Comparison of ENCODE assay signal across 8 cellular contexts in the genomic region with DNA sequence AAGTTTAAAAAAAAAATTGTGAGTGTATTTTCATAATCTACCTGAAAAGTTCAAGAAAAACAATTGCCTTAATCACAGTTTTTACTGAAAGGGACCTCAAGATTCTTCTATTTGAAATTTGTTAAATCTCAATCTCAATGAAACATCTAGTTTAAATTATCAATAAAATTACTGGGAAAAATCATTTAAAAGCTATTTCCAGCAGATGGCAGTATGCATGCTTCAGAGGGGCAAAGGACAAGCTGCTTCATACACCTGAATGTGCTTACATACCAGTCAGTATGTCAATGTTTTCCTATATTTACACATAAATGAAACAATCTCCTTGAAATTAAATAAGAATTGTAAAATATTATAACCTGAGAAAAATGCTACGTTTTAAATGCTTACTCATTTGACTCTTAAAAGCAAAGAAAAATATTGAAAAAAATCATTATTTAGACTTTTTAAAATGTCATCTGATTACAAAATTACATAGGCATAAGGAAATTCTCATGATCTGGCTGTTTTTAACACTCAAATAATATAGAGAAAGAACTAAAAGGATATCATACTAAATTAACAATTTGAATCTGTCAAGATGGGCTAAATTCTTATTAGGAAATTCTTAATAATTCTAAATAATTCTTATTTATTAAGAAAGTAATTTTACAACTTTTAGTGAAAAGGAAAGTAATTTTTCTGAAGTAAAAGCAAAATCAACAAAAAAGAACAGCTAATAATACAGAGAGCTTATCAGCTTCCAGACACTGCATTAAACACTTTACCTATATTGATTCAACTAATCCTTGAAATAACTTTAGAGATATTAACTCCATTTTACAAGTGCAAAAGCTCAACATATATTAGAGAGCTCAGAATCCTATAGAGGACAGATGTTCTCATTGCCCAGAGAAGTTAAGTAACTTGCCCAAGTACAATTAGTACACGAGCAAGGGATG.
A peak's percentile ranks its signal among the peaks of the same experiment; 100 is the strongest.
DNase-seq lines count a peak whose midpoint lies in the region; ATAC-seq and TF ChIP-seq lines count a peak whose summit lies in the region.

No MANE protein-coding gene starts in this region.

- H3K27me3 ChIP-seq in RWPE2 (ENCODE audit: insufficient read depth, poor library complexity, severe bottlenecking), result no peaks in the 10 kb centered on the region
- no peaks in the 10 kb centered on the region for H3K27me3 ChIP-seq in thyroid gland

- TF ChIP-seq POLR2A in thyroid gland (IDR thresholded peaks at IDR 0.05), result no peak

- no peaks in the 10 kb centered on the region for H3K9me3 Mint-ChIP-seq in activated naive CD4-positive, alpha-beta T cell treated with anti-CD3 and anti-CD28 coated beads for 36 hours

- no peaks in the 10 kb centered on the region; the same call in 1 of the 2 replicates for H3K36me3 ChIP-seq in RWPE2 (ENCODE audit: low read depth)
- H3K36me3 ChIP-seq in thyroid gland, result no peaks in the 10 kb centered on the region

- peak; percentile 39 for ATAC-seq in HG03354 (IDR thresholded peaks at IDR 0.05; ENCODE audit: poor library complexity, severe bottlenecking, unreplicated experiment)
- no peak for ATAC-seq in RWPE2 (ENCODE audit: low read depth)
- ATAC-seq in HG03460 (IDR thresholded peaks at IDR 0.05; ENCODE audit: unreplicated experiment), result no peak

- H3K27ac ChIP-seq in RWPE2 (ENCODE audit: poor library complexity, severe bottlenecking), result no peak overlapping the region
- H3K27ac ChIP-seq in thyroid gland, result no peak overlapping the region

- intact Hi-C loops in thyroid gland (cut with DNase I), result loop anchor here (10.0 kb wide), 1 partner anchor 138 kb away; no protein-coding TSS in a partner anchor
- intact Hi-C loops in activated naive CD4-positive, alpha-beta T cell treated with anti-CD3 and anti-CD28 coated beads for 36 hours (cut with micrococcal nuclease), result loop anchor here (1.0 to 5.0 kb wide), 3 partner anchors 142 to 692 kb away; no protein-coding TSS in a partner anchor

- peaks cover 10% of the 10 kb centered on the region for H3K27me3 Mint-ChIP-seq in activated naive CD4-positive, alpha-beta T cell treated with anti-CD3 and anti-CD28 coated beads for 36 hours (ENCODE audit: low read depth)

- peak; percentile 50 for DNase-seq in COR-L47 (lab: John Stamatoyannopoulos, UW)
- no peak for DNase-seq in RWPE2 (ENCODE audit: low spot score)
- DNase-seq in fibroblast of the aortic adventitia (ENCODE audit: low read depth), result peak; percentile 68
- no peak for DNase-seq in thyroid gland
- no peak for DNase-seq in activated CD4-positive, alpha-beta T cell treated with anti-CD3 and anti-CD28 coated beads for 1 hour
- DNase-seq in activated naive CD4-positive, alpha-beta T cell treated with anti-CD3 and anti-CD28 coated beads for 36 hours, result no peak

- H3K27ac Mint-ChIP-seq in activated naive CD4-positive, alpha-beta T cell treated with anti-CD3 and anti-CD28 coated beads for 36 hours, result no peak overlapping the region

- no peak overlapping the region for H3K4me3 Mint-ChIP-seq in activated naive CD4-positive, alpha-beta T cell treated with anti-CD3 and anti-CD28 coated beads for 36 hours

- no peaks in the 10 kb centered on the region for H3K36me3 Mint-ChIP-seq in activated naive CD4-positive, alpha-beta T cell treated with anti-CD3 and anti-CD28 coated beads for 36 hours (ENCODE audit: low read depth)

- TF ChIP-seq CTCF in RWPE2 (IDR thresholded peaks at IDR 0.05; ENCODE audit: poor library complexity, severe bottlenecking) (peak; percentile 86), fibroblast of the aortic adventitia (IDR thresholded peaks at IDR 0.05; ENCODE audit: insufficient read depth, low read length) (peak; percentile 67), thyroid gland (IDR thresholded peaks at IDR 0.05) (peak in 5 of 6 experiments; percentile 24 to 68 (median 62))

- no peaks in the 10 kb centered on the region for H3K4me1 Mint-ChIP-seq in activated naive CD4-positive, alpha-beta T cell treated with anti-CD3 and anti-CD28 coated beads for 36 hours (ENCODE audit: low read depth)

- no peaks in the 10 kb centered on the region for H3K4me1 ChIP-seq in RWPE2 (ENCODE audit: insufficient read depth, poor library complexity, severe bottlenecking)
- no peaks in the 10 kb centered on the region for H3K4me1 ChIP-seq in thyroid gland

- CTCF ChIA-PET in activated naive CD4-positive, alpha-beta T cell treated with anti-CD3 and anti-CD28 coated beads for 36 hours (lab: Charles Lee), result interaction anchor here (0.5 to 2.7 kb wide), 15 partner anchors 8 to 696 kb away, joined by 3 to 8 read pairs (median 4); no protein-coding TSS in a partner anchor

- H3K4me3 ChIP-seq in RWPE2 (ENCODE audit: severe bottlenecking), result no peak overlapping the region
- no peak overlapping the region for H3K4me3 ChIP-seq in fibroblast of the aortic adventitia (ENCODE audit: low read depth, low read length)
- no peak overlapping the region for H3K4me3 ChIP-seq in thyroid gland (replicated peaks in 1 of 3)

- H3K9me3 ChIP-seq in RWPE2 (ENCODE audit: severe bottlenecking), result no peaks in the 10 kb centered on the region
- no peaks in the 10 kb centered on the region for H3K9me3 ChIP-seq in thyroid gland

- 49 to 54% methylated on average over 2 of the region's 2 CpGs for WGBS in thyroid gland, 2 donors

Comparison
In these comparisons a context has a peak if more than half of its experiments do, and no peak if none do; other contexts are left out.
1. DNase-seq: peak in COR-L47 (single experiment) and fibroblast of the aortic adventitia (single experiment); none in RWPE2 (single experiment), thyroid gland (0 of 2), activated CD4-positive, alpha-beta T cell treated with anti-CD3 and anti-CD28 coated beads for 1 hour (single experiment) and activated naive CD4-positive, alpha-beta T cell treated with anti-CD3 and anti-CD28 coated beads for 36 hours (single experiment).
2. Peak in every context shown above with its lines, with median percentiles within 50 percentile points of each other: CTCF ChIP-seq.